In the genomic region with DNA sequence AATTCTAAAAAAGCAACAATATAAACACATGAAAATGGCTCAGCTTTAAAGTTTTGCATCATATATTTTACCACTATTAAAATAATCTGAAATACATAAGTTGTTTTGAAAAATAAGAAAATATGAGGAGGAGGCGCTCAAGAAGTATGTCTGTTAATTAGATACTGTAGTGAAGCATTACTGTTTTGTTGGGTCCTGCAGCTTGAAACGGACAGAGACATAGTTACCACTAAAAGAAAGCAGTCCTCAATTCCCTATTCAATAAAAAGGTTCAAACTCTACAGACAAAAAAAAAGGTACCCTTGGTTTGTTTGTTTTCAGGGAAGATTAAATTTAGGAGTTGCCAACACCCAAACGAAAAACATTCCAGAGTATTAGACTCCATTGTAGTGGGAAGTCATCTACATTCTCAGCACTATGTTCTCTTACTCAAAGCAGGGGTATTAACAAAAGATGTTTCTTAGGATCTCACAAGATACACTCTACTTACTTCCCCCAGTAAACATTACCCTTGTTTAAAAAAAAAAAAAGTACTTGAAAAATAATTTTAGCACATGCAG, we compare ENCODE assay signal across 10 cellular contexts. TPM values are rescaled to one million over a fixed set of nuclear protein-coding genes. Genes with fewer than 3 reads are reported as not detected.
DNase-seq lines count a peak whose midpoint lies in the region; ATAC-seq, FAIRE-seq and TF ChIP-seq lines count a peak whose summit lies in the region.
"Had no signal": no experiment of that assay in that cellular context is flagged by ENCODE, and none has a peak within 500 bp of the region (broad histone marks: within the 10 kb centered on the region; RNA-seq: fewer than 3 reads in every experiment).

No MANE protein-coding gene starts in this region.

- H3K27me3 ChIP-seq in bronchial epithelial cell (ENCODE audit: control insufficient read depth, insufficient read depth, low read length): no peaks in the 10 kb centered on the region

- TF ChIP-seq CTCF in HFFc6 (IDR thresholded peaks at IDR 0.05): no peak
- no peak for TF ChIP-seq CTCF in bronchial epithelial cell (IDR thresholded peaks at IDR 0.05; ENCODE audit: insufficient read depth, low read length, severe bottlenecking)

- H3K4me1 ChIP-seq in mesodermal cell (ENCODE audit: control insufficient read depth, insufficient read depth, low read length, poor library complexity, severe bottlenecking): peaks cover 6% of the 10 kb centered on the region

- in situ Hi-C loops in ACHN (cut with HindIII; ENCODE audit: low pct_ligation_motif_present, low pct_unique_long_range_greater_than_20kb, low sequenced_read_pairs): no loop called here

- H3K36me3 Mint-ChIP-seq in HFFc6 (ENCODE audit: low read depth): peaks cover 10% of the 10 kb centered on the region; the same call in 1 of the 2 replicates

- no CpG with 5 or more reads among the region's 3 CpGs for WGBS in mesodermal cell (ENCODE audit: insufficient coverage in 2 of 2), 2 experiments

- DNase-seq in ACHN (peak; percentile 26), HFFc6 (no peak), bronchial epithelial cell (ENCODE audit: low read depth) (peak; percentile 28), amygdala (lab: John Stamatoyannopoulos, UW) (no peak), anterior cingulate cortex (lab: John Stamatoyannopoulos, UW) (no peak), sciatic nerve (ENCODE audit: low spot score) (no peak)
- DNase-seq: NCI-H1694; stimulated activated CD4-positive, alpha-beta T cell treated with anti-CD3 and anti-CD28 coated beads, Interleukin-15, amount 100 ng/mL, for 24 hours had no signal

- ATAC-seq in HG03520 (IDR thresholded peaks at IDR 0.05; ENCODE audit: unreplicated experiment) (no peak), sciatic nerve (no peak)

- H3K4me3 ChIP-seq in bronchial epithelial cell (ENCODE audit: low read depth, low read length): peak overlapping the region; percentile 90
- H3K4me3 ChIP-seq in mesodermal cell (ENCODE audit: extremely low read depth, insufficient read depth, low read length, poor library complexity, severe bottlenecking): peak overlapping the region; percentile 81

- H3K4me3 Mint-ChIP-seq in HFFc6: peak overlapping the region; percentile 87

- no peaks in the 10 kb centered on the region for H3K9me3 Mint-ChIP-seq in HFFc6

- peaks cover 64% of the 10 kb centered on the region for H3K4me1 Mint-ChIP-seq in HFFc6 (ENCODE audit: low read depth)

- H3K27ac Mint-ChIP-seq in HFFc6: peak overlapping the region; percentile 37; the same call in 1 of the 2 replicates

- FAIRE-seq in bronchial epithelial cell (lab: Jason Lieb, UNC): no peak

- no peaks in the 10 kb centered on the region for H3K9me3 ChIP-seq in mesodermal cell (ENCODE audit: control insufficient read depth, low read length)

- H3K27ac ChIP-seq in mesodermal cell (ENCODE audit: low read depth, low read length, severe bottlenecking): no peak overlapping the region

- H3K36me3 ChIP-seq in bronchial epithelial cell (ENCODE audit: control insufficient read depth, insufficient read depth, low read length) (no peaks in the 10 kb centered on the region), mesodermal cell (ENCODE audit: control insufficient read depth, insufficient read depth, low read length) (no peaks in the 10 kb centered on the region)

- intact Hi-C loops in sciatic nerve (cut with DNase I): no loop called here

- H3K27me3 Mint-ChIP-seq in HFFc6 (ENCODE audit: insufficient read depth): no peaks in the 10 kb centered on the region

RNA-seq across cellular contexts. Expression of a gene that starts 3.0 kb away (rescaled TPM):
- total RNA-seq in HFFc6 (2021; fragmentation: NEBNext Ultra II Directional; extraction: Animal tissue kit (Norgen Biotek cat#: 25700)): 10 to 100 TPM; 55.2 to 89.4 (median 70.5) TPM
- total RNA-seq in bronchial epithelial cell (69.2 and 100 TPM in 2 replicates), sciatic nerve (117 TPM)
- 25.0 TPM for polyA plus RNA-seq in mesodermal cell (2013, experiment 1 of 2)
- 28.9 TPM for polyA plus RNA-seq in mesodermal cell (2013, experiment 2 of 2)

Comparison
In these comparisons a context has a peak if more than half of its experiments do, and no peak if none do; other contexts are left out.
1. DNase-seq: peak in ACHN (single experiment) and bronchial epithelial cell (single experiment); none in HFFc6 (single experiment), amygdala (0 of 56), anterior cingulate cortex (0 of 58) and sciatic nerve (single experiment).